Comparison of ENCODE assay signal across 23 cellular contexts in genomic region chr10:15782851-15783250, GRCh38.
"Had no signal": no experiment of that assay in that cellular context is flagged by ENCODE, and none has a peak within 500 bp of the region (broad histone marks: within the 10 kb centered on the region; RNA-seq: fewer than 3 reads in every experiment).

No MANE protein-coding gene starts in this region.

- ATAC-seq: activated naive CD4-positive, alpha-beta T cell treated with anti-CD3 and anti-CD28 coated beads, Interleukin-2, amount 50 U/mL, for 72 hours; activated naive CD8-positive, alpha-beta T cell treated with anti-CD3 and anti-CD28 coated beads, Interleukin-2, amount 50 U/mL, for 24 hours; activated T-cell treated with anti-CD3 and anti-CD28 coated beads, Interleukin-2, amount 50 U/mL, for 4 hours; WTC11 had no signal

- H3K4me3 ChIP-seq: Peyer's patch had no signal

- H3K9me3 Mint-ChIP-seq: activated naive CD4-positive, alpha-beta T cell treated with anti-CD3 and anti-CD28 coated beads, Interleukin-2, amount 50 U/mL, for 72 hours; activated naive CD8-positive, alpha-beta T cell treated with anti-CD3 and anti-CD28 coated beads, Interleukin-2, amount 50 U/mL, for 24 hours; central memory CD8-positive, alpha-beta T cell; T-helper 1 cell treated with Interleukin-12 subunit alpha and Interleukin-12 subunit beta and Interleukin-4 antibody, amounts not matched to agents 30 μg/mL and 1 μg/mL, for 36 hours; WTC11 had no signal

- DNase-seq: activated CD4-positive, alpha-beta T cell treated with anti-CD3 and anti-CD28 coated beads for 48 hours; activated CD4-positive, alpha-beta T cell treated with anti-CD3 and anti-CD28 coated beads, Interleukin-2, amount 50 U/mL, for 4 hours; activated CD4-positive, CD25-positive, alpha-beta regulatory T cell treated with anti-CD3 and anti-CD28 coated beads, Interleukin-2, amount 50 U/mL, for 72 hours; activated CD8-positive, alpha-beta memory T cell treated with anti-CD3 and anti-CD28 coated beads for 24 hours; activated effector memory CD4-positive, alpha-beta T cell treated with anti-CD3 and anti-CD28 coated beads, Interleukin-2, amount 50 U/mL, for 16 hours; activated naive CD4-positive, alpha-beta T cell treated with Interleukin-2 at 50 U/mL for 16 hours; activated naive CD8-positive, alpha-beta T cell treated with anti-CD3 and anti-CD28 coated beads, Interleukin-2, amount 50 U/mL, for 24 hours; activated T-cell treated with anti-CD3 and anti-CD28 coated beads, Interleukin-2, amount 50 U/mL, for 4 hours; amniotic stem cell; NCI-H1092 treated with DMSO at 0.1 percent for 48 hours; NCI-H1436; NCI-H1694 treated with DMSO at 0.1 percent for 48 hours; NCI-H2029 treated with DMSO at 0.1 percent for 48 hours; NCI-H510A treated with DMSO at 0.1 percent for 48 hours; NCI-H69; Peyer's patch; Right ventricle myocardium superior had no signal

- H3K27ac Mint-ChIP-seq: activated naive CD4-positive, alpha-beta T cell treated with anti-CD3 and anti-CD28 coated beads, Interleukin-2, amount 50 U/mL, for 72 hours; activated naive CD8-positive, alpha-beta T cell treated with anti-CD3 and anti-CD28 coated beads, Interleukin-2, amount 50 U/mL, for 24 hours; brain; T-helper 1 cell treated with Interleukin-12 subunit alpha and Interleukin-12 subunit beta and Interleukin-4 antibody, amounts not matched to agents 30 μg/mL and 1 μg/mL, for 36 hours; WTC11 had no signal

- H3K9me3 ChIP-seq: Peyer's patch had no signal

- H3K27me3 Mint-ChIP-seq: activated naive CD8-positive, alpha-beta T cell treated with anti-CD3 and anti-CD28 coated beads, Interleukin-2, amount 50 U/mL, for 24 hours; brain; central memory CD8-positive, alpha-beta T cell had no signal

- H3K27ac ChIP-seq: Peyer's patch, RWPE1 had no signal

- H3K4me3 Mint-ChIP-seq: activated naive CD8-positive, alpha-beta T cell treated with anti-CD3 and anti-CD28 coated beads, Interleukin-2, amount 50 U/mL, for 24 hours; activated T-cell treated with anti-CD3 and anti-CD28 coated beads, Interleukin-2, amount 50 U/mL, for 4 hours; brain; central memory CD8-positive, alpha-beta T cell; T-helper 1 cell treated with Interleukin-12 subunit alpha and Interleukin-12 subunit beta and Interleukin-4 antibody, amounts not matched to agents 30 μg/mL and 1 μg/mL, for 36 hours; WTC11 had no signal

- H3K4me1 ChIP-seq: Peyer's patch had no signal

- H3K27me3 ChIP-seq: Peyer's patch had no signal

- H3K4me1 Mint-ChIP-seq: activated naive CD8-positive, alpha-beta T cell treated with anti-CD3 and anti-CD28 coated beads, Interleukin-2, amount 50 U/mL, for 24 hours; brain; central memory CD8-positive, alpha-beta T cell had no signal
